In genomic region chr12:122721057-122721545, GRCh38 we compare ENCODE assay signal across 17 cellular contexts. TPM values are rescaled to one million over a fixed set of nuclear protein-coding genes. Genes with fewer than 3 reads are reported as not detected.
DNase-seq lines count a peak whose midpoint lies in the region; ATAC-seq and TF ChIP-seq lines count a peak whose summit lies in the region.
"Had no signal": no experiment of that assay in that cellular context is flagged by ENCODE, and none has a peak within 500 bp of the region (broad histone marks: within the 10 kb centered on the region; RNA-seq: fewer than 3 reads in every experiment).

No MANE protein-coding gene starts in this region.

- no peaks in the 10 kb centered on the region for H3K9me3 ChIP-seq in hepatocyte (ENCODE audit: low read depth)
- H3K9me3 ChIP-seq in suprapubic skin = no peaks in the 10 kb centered on the region
- H3K9me3 ChIP-seq in CD4-positive, alpha-beta memory T cell (ENCODE audit: control insufficient read depth in 1 of 2, low read length in 2 of 2) = no peaks in the 10 kb centered on the region
- H3K9me3 ChIP-seq: heart right ventricle, upper lobe of left lung had no signal

- H3K4me1 ChIP-seq in hepatocyte (ENCODE audit: insufficient read depth) (peaks cover 8% of the 10 kb centered on the region), suprapubic skin (peaks cover 28% of the 10 kb centered on the region)
- H3K4me1 ChIP-seq in CD4-positive, alpha-beta memory T cell (ENCODE audit: insufficient read depth, low read length) = peaks cover 8% of the 10 kb centered on the region

- no peaks in the 10 kb centered on the region for H3K79me2 ChIP-seq in hepatocyte

- no peak overlapping the region for H3K4me3 ChIP-seq in hepatocyte
- H3K4me3 ChIP-seq in suprapubic skin = no peak overlapping the region
- H3K4me3 ChIP-seq in CD4-positive, alpha-beta memory T cell (ENCODE audit: low read length in 2 of 2) = no peak overlapping the region
- H3K4me3 ChIP-seq: heart right ventricle, upper lobe of left lung had no signal

- no peak for TF ChIP-seq POLR2A in suprapubic skin (IDR thresholded peaks at IDR 0.05)

- peaks cover 1% of the 10 kb centered on the region for H3K9me3 Mint-ChIP-seq in activated naive CD4-positive, alpha-beta T cell treated with anti-CD3 and anti-CD28 coated beads for 36 hours
- no peaks in the 10 kb centered on the region for H3K9me3 Mint-ChIP-seq in activated T-helper 17 cell treated with anti-CD3 and anti-CD28 coated beads, Interleukin-2, amount 50 U/mL, for 72 hours
- H3K9me3 Mint-ChIP-seq in CD4-positive, alpha-beta memory T cell = no peaks in the 10 kb centered on the region

- POLR2A ChIA-PET in CD4-positive, alpha-beta memory T cell (lab: Charles Lee; ENCODE audit: partially characterized antibody) = no interaction called here

- H2AFZ ChIP-seq in hepatocyte = no peak overlapping the region

- no peak overlapping the region for H3K4me2 ChIP-seq in hepatocyte

- no peak for TF ChIP-seq EP300 in suprapubic skin (IDR thresholded peaks at IDR 0.05)

- peak overlapping the region; percentile 30 for H3K4me3 Mint-ChIP-seq in activated naive CD4-positive, alpha-beta T cell treated with anti-CD3 and anti-CD28 coated beads for 36 hours
- peak overlapping the region; percentile 60 for H3K4me3 Mint-ChIP-seq in activated T-helper 17 cell treated with anti-CD3 and anti-CD28 coated beads, Interleukin-2, amount 50 U/mL, for 72 hours
- H3K4me3 Mint-ChIP-seq in CD4-positive, alpha-beta memory T cell = no peak overlapping the region

- H3K27ac ChIP-seq in hepatocyte (peak overlapping the region; percentile 44), suprapubic skin (peak overlapping the region; percentile 75)
- H3K27ac ChIP-seq in CD4-positive, alpha-beta memory T cell (ENCODE audit: low read depth, low read length) = no peak overlapping the region
- H3K27ac ChIP-seq: heart right ventricle, WERI-Rb-1 had no signal

- 73% methylated on average over 11 of the region's 11 CpGs for WGBS in hepatocyte (ENCODE audit: low lambda C conversion rate, missing lambda C conversion rate)
- WGBS in suprapubic skin = 44% methylated on average over 11 of the region's 11 CpGs

- no peaks in the 10 kb centered on the region for H3K9me2 ChIP-seq in hepatocyte (replicated peaks; ENCODE audit: insufficient read depth)

- CTCF ChIA-PET in activated naive CD4-positive, alpha-beta T cell treated with anti-CD3 and anti-CD28 coated beads for 36 hours (lab: Charles Lee) = no interaction called here
- CTCF ChIA-PET in CD4-positive, alpha-beta memory T cell (lab: Charles Lee; ENCODE audit: partially characterized antibody) = no interaction called here

- H3K27ac Mint-ChIP-seq in activated naive CD4-positive, alpha-beta T cell treated with anti-CD3 and anti-CD28 coated beads for 36 hours = peak overlapping the region; percentile 88
- H3K27ac Mint-ChIP-seq in activated T-helper 17 cell treated with anti-CD3 and anti-CD28 coated beads, Interleukin-2, amount 50 U/mL, for 72 hours = peak overlapping the region; percentile 85
- peak overlapping the region in 1 of 7 donors; percentile 72 for H3K27ac Mint-ChIP-seq in CD4-positive, alpha-beta memory T cell

- no peaks in the 10 kb centered on the region for H3K36me3 Mint-ChIP-seq in activated naive CD4-positive, alpha-beta T cell treated with anti-CD3 and anti-CD28 coated beads for 36 hours (ENCODE audit: low read depth)
- peaks cover 5% of the 10 kb centered on the region for H3K36me3 Mint-ChIP-seq in activated T-helper 17 cell treated with anti-CD3 and anti-CD28 coated beads, Interleukin-2, amount 50 U/mL, for 72 hours (ENCODE audit: low read depth)
- H3K36me3 Mint-ChIP-seq in CD4-positive, alpha-beta memory T cell = no peaks in the 10 kb centered on the region

- no peak for TF ChIP-seq CTCF in hepatocyte (IDR thresholded peaks at IDR 0.05; ENCODE audit: poor library complexity)
- no peak for TF ChIP-seq CTCF in suprapubic skin (IDR thresholded peaks at IDR 0.05)

- DNase-seq in activated naive CD4-positive, alpha-beta T cell treated with anti-CD3 and anti-CD28 coated beads for 36 hours = peak; percentile 26
- DNase-seq in activated naive CD4-positive, alpha-beta T cell (lab: John Stamatoyannopoulos, UW) = no peak
- DNase-seq in hepatocyte (ENCODE audit: low spot score) (peak; percentile 48), suprapubic skin (ENCODE audit: low spot score in 2 of 2) (no peak)
- DNase-seq in CD4-positive, alpha-beta memory T cell = no peak
- DNase-seq: activated naive CD4-positive, alpha-beta T cell treated with anti-CD3 and anti-CD28 coated beads, Interleukin-2, amount 50 U/mL, for 16 hours; heart right ventricle; NCI-H1105; NCI-H69; retina; SIG-M5; WERI-Rb-1 had no signal

- ATAC-seq in activated T-helper 17 cell treated with anti-CD3 and anti-CD28 coated beads, Interleukin-2, amount 50 U/mL, for 72 hours (replicated peaks) = peak; percentile 68
- ATAC-seq in GM18861 (IDR thresholded peaks at IDR 0.05; ENCODE audit: unreplicated experiment) (no peak), GM21723 (IDR thresholded peaks at IDR 0.05; ENCODE audit: unreplicated experiment) (no peak)
- ATAC-seq: heart right ventricle had no signal

- H3K36me3 ChIP-seq in hepatocyte (replicated peaks; ENCODE audit: insufficient read depth, low read depth) (no peaks in the 10 kb centered on the region), suprapubic skin (no peaks in the 10 kb centered on the region)
- H3K36me3 ChIP-seq in CD4-positive, alpha-beta memory T cell (ENCODE audit: insufficient read depth, low read length) = no peaks in the 10 kb centered on the region
- H3K36me3 ChIP-seq: heart right ventricle, upper lobe of left lung, WERI-Rb-1 had no signal

- intact Hi-C loops in activated naive CD4-positive, alpha-beta T cell treated with anti-CD3 and anti-CD28 coated beads for 36 hours (cut with micrococcal nuclease) = loop anchor here (1.0 to 10.0 kb wide), 3 partner anchors 31 to 926 kb away; partner anchors contain the start of genes DENR and RHOF
- intact Hi-C loops in CD4-positive, alpha-beta memory T cell (cut with micrococcal nuclease) = no loop called here

- H3K27me3 Mint-ChIP-seq in activated naive CD4-positive, alpha-beta T cell treated with anti-CD3 and anti-CD28 coated beads for 36 hours (ENCODE audit: low read depth) = no peaks in the 10 kb centered on the region
- peaks cover 3% of the 10 kb centered on the region for H3K27me3 Mint-ChIP-seq in activated T-helper 17 cell treated with anti-CD3 and anti-CD28 coated beads, Interleukin-2, amount 50 U/mL, for 72 hours
- peaks cover 6% of the 10 kb centered on the region in 2 donors for H3K27me3 Mint-ChIP-seq in CD4-positive, alpha-beta memory T cell

- H3K27me3 ChIP-seq in hepatocyte (no peaks in the 10 kb centered on the region), suprapubic skin (no peaks in the 10 kb centered on the region)
- H3K27me3 ChIP-seq in CD4-positive, alpha-beta memory T cell (ENCODE audit: insufficient read depth, low read length) = no peaks in the 10 kb centered on the region
- H3K27me3 ChIP-seq: heart right ventricle, upper lobe of left lung had no signal

- H4K20me1 ChIP-seq in hepatocyte (ENCODE audit: insufficient read depth, poor library complexity, severe bottlenecking) = no peaks in the 10 kb centered on the region

- H3K4me1 Mint-ChIP-seq in activated naive CD4-positive, alpha-beta T cell treated with anti-CD3 and anti-CD28 coated beads for 36 hours (ENCODE audit: low read depth) = peaks cover 49% of the 10 kb centered on the region
- H3K4me1 Mint-ChIP-seq in activated T-helper 17 cell treated with anti-CD3 and anti-CD28 coated beads, Interleukin-2, amount 50 U/mL, for 72 hours = peaks cover 26% of the 10 kb centered on the region
- H3K4me1 Mint-ChIP-seq in CD4-positive, alpha-beta memory T cell = peaks cover 4 to 11% (median 5%) of the 10 kb centered on the region in 4 donors

RNA-seq across cellular contexts. Expression of gene HCAR3, which starts 4.5 kb away (rescaled TPM):
- not detected for total RNA-seq in activated naive CD4-positive, alpha-beta T cell treated with anti-CD3 and anti-CD28 coated beads for 36 hours
- total RNA-seq in activated T-helper 17 cell treated with anti-CD3 and anti-CD28 coated beads, Interleukin-2, amount 50 U/mL, for 72 hours = not detected
- 0.12 and 0.30 TPM in 2 replicates for total RNA-seq in hepatocyte
- 0.34 and 1.2 TPM in 2 replicates for polyA plus RNA-seq in hepatocyte
- 10 to 100 TPM in 3 of 4 donors, 1 to 10 TPM in 1; 5.3 to 19.1 (median 14.3) TPM for total RNA-seq in suprapubic skin
- total RNA-seq in CD4-positive, alpha-beta memory T cell = not detected
- polyA plus RNA-seq in CD4-positive, alpha-beta memory T cell = not detected
- polyA plus RNA-seq: AG04450 had no signal

RNA-seq across cellular contexts. Expression of gene HCAR1, which starts 9.5 kb away (rescaled TPM):
- under 1 TPM; 0.91 to 0.99 TPM for total RNA-seq in activated naive CD4-positive, alpha-beta T cell treated with anti-CD3 and anti-CD28 coated beads for 36 hours
- total RNA-seq in activated T-helper 17 cell treated with anti-CD3 and anti-CD28 coated beads, Interleukin-2, amount 50 U/mL, for 72 hours = under 1 TPM in 1 of 2 donors, not detected in 1; 0.64 TPM
- total RNA-seq in hepatocyte (0.40 and 0.63 TPM in 2 replicates), suprapubic skin (under 1 TPM; 0.10 to 0.89 (median 0.29) TPM)
- polyA plus RNA-seq in hepatocyte = 0.19 TPM in 1 of 2 replicates, not detected in the other
- total RNA-seq in CD4-positive, alpha-beta memory T cell = under 1 TPM; 0.09 to 0.19 TPM
- polyA plus RNA-seq in CD4-positive, alpha-beta memory T cell = not detected

RNA-seq across cellular contexts. Expression of gene HCAR2, which starts 17.9 kb away (rescaled TPM):
- total RNA-seq in activated naive CD4-positive, alpha-beta T cell treated with anti-CD3 and anti-CD28 coated beads for 36 hours = not detected
- total RNA-seq in activated T-helper 17 cell treated with anti-CD3 and anti-CD28 coated beads, Interleukin-2, amount 50 U/mL, for 72 hours = not detected
- total RNA-seq in hepatocyte (2.1 and 3.8 TPM in 2 replicates), suprapubic skin (10 to 100 TPM; 13.8 to 25.8 (median 21.5) TPM)
- polyA plus RNA-seq in hepatocyte = 3.7 and 5.0 TPM in 2 replicates
- total RNA-seq in CD4-positive, alpha-beta memory T cell = not detected
- polyA plus RNA-seq in CD4-positive, alpha-beta memory T cell = not detected
- polyA plus RNA-seq: AG04450 had no signal

RNA-seq across cellular contexts. Expression of gene DENR, which starts 31.5 kb away (rescaled TPM):
- total RNA-seq in activated naive CD4-positive, alpha-beta T cell treated with anti-CD3 and anti-CD28 coated beads for 36 hours = 10 to 100 TPM; 47.9 to 52.4 TPM
- total RNA-seq in activated T-helper 17 cell treated with anti-CD3 and anti-CD28 coated beads, Interleukin-2, amount 50 U/mL, for 72 hours = 10 to 100 TPM; 65.3 to 78.9 TPM
- total RNA-seq in hepatocyte (42.5 and 42.6 TPM in 2 replicates), suprapubic skin (10 to 100 TPM; 18.5 to 37.1 (median 20.5) TPM)
- polyA plus RNA-seq in hepatocyte = 62.8 and 64.8 TPM in 2 replicates
- 10 to 100 TPM; 47.8 to 49.1 TPM for total RNA-seq in CD4-positive, alpha-beta memory T cell
- polyA plus RNA-seq in CD4-positive, alpha-beta memory T cell = 10 to 100 TPM; 63.6 to 93.4 TPM

RNA-seq across cellular contexts. Expression of gene CCDC62, which starts 53.3 kb away (rescaled TPM):
- total RNA-seq in activated naive CD4-positive, alpha-beta T cell treated with anti-CD3 and anti-CD28 coated beads for 36 hours = under 1 TPM; 0.67 to 0.79 TPM
- 1 to 10 TPM; 1.0 to 3.8 TPM for total RNA-seq in activated T-helper 17 cell treated with anti-CD3 and anti-CD28 coated beads, Interleukin-2, amount 50 U/mL, for 72 hours
- 0.50 and 1.1 TPM in 2 replicates for total RNA-seq in hepatocyte
- 0.12 TPM in 2 replicates for polyA plus RNA-seq in hepatocyte
- total RNA-seq in suprapubic skin = 1 to 10 TPM in 1 of 4 donors, under 1 TPM in 2, not detected in 1; 0.36 to 2.1 (median 0.38) TPM
- total RNA-seq in CD4-positive, alpha-beta memory T cell = 1 to 10 TPM in 1 of 2 experiments, under 1 TPM in 1; 0.97 to 2.3 TPM
- polyA plus RNA-seq in CD4-positive, alpha-beta memory T cell = under 1 TPM in 1 of 2 donors, not detected in 1; 0.14 TPM

Comparison
In these comparisons a context has a peak if more than half of its experiments do, and no peak if none do; other contexts are left out.
1. DNase-seq: peak in activated naive CD4-positive, alpha-beta T cell treated with anti-CD3 and anti-CD28 coated beads for 36 hours (single experiment) and hepatocyte (single experiment); none in activated naive CD4-positive, alpha-beta T cell (0 of 4), suprapubic skin (0 of 2) and CD4-positive, alpha-beta memory T cell (0 of 5).
2. H3K4me3 Mint-ChIP-seq: peak in activated naive CD4-positive, alpha-beta T cell treated with anti-CD3 and anti-CD28 coated beads for 36 hours (single experiment) and activated T-helper 17 cell treated with anti-CD3 and anti-CD28 coated beads, Interleukin-2, amount 50 U/mL, for 72 hours (single experiment); none in CD4-positive, alpha-beta memory T cell (0 of 8).